ENCODE assay signal across 1 cellular context in the genomic region with DNA sequence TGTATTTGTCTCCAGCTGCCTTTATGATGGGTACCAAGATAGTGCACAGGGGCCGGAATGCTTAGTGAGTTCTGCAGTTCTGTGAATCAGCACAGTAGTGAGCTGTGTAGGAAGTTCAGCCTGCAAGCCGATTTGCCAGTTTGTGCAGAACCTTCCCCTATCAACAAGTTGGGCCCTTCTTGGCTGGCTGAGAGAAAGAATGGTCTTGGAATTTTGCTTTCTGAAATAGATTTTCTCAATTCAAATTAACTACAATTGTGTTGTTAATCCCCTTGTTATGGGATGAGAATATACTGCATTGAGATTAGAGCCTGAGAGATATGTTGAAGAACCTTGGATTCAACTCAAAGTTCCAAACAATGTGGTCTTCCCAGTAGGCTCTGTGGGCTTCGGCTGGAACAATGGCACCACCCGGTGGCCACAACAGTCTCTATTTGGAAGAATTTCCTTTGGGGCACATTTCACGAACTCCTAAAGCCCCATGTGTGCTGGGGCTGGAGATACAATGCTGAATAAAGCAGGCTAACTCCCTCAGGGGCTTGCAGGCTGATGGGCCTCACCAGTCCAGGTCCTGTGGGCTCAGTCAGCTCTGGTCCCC.
A peak's percentile ranks its signal among the peaks of the same experiment; 100 is the strongest.
TF ChIP-seq lines count a peak whose summit lies in the region.

No MANE protein-coding gene starts in this region.

TF ChIP-seq in HEK293, 187 proteins besides CTCF, POLR2A, EP300 and RAD21 (continued from another document):
- TF ChIP-seq, protein P1, sequence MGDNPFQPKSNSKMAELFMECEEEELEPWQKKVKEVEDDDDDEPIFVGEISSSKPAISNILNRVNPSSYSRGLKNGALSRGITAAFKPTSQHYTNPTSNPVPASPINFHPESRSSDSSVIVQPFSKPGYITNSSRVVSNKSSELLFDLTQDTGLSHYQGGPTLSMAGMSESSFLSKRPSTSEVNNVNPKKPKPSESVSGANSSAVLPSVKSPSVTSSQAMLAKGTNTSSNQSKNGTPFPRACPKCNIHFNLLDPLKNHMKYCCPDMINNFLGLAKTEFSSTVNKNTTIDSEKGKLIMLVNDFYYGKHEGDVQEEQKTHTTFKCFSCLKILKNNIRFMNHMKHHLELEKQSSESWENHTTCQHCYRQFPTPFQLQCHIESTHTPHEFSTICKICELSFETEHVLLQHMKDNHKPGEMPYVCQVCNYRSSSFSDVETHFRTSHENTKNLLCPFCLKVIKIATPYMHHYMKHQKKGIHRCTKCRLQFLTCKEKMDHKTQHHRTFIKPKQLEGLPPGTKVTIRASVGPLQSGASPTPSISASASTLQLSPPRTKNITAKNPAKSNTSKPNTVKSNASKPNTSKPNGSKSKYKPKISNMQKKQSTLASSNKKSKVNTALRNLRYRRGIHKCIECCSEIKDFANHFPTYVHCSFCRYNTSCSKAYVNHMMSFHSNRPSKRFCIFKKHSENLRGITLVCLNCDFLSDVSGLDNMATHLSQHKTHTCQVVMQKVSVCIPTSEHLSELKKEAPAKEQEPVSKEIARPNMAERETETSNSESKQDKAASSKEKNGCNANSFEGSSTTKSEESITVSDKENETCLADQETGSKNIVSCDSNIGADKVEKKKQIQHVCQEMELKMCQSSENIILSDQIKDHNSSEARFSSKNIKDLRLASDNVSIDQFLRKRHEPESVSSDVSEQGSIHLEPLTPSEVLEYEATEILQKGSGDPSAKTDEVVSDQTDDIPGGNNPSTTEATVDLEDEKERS (tag by site-specific recombination; IDR thresholded peaks at IDR 0.05): no peak
- TF ChIP-seq SCRT1 (tag by site-specific recombination; IDR thresholded peaks at IDR 0.05; ENCODE audit: borderline replicate concordance) (peak; percentile 57), HOXD13 (CRISPR knock-in tag; IDR thresholded peaks at IDR 0.05; ENCODE audit: borderline replicate concordance) (no peak), ZNF157 (tag by site-specific recombination; IDR thresholded peaks at IDR 0.05) (no peak), ZNF510 (tag by site-specific recombination; IDR thresholded peaks at IDR 0.05; ENCODE audit: insufficient replicate concordance) (no peak), ZNF701 (tag by site-specific recombination; IDR thresholded peaks at IDR 0.05) (no peak), ZNF654 (tag by site-specific recombination; IDR thresholded peaks at IDR 0.05; ENCODE audit: low read depth) (peak; percentile 51), ZNF670 (tag by site-specific recombination; IDR thresholded peaks at IDR 0.05; ENCODE audit: low read depth) (no peak), RBAK (tag by site-specific recombination; IDR thresholded peaks at IDR 0.05) (no peak), GLIS1 (tag by site-specific recombination; IDR thresholded peaks at IDR 0.05) (no peak), ZNF521 (tag by site-specific recombination; IDR thresholded peaks at IDR 0.05) (no peak), ZBTB48 (tag by site-specific recombination; IDR thresholded peaks at IDR 0.05) (no peak), SP3 (tag by site-specific recombination; IDR thresholded peaks at IDR 0.05) (no peak)
